In the genomic region with DNA sequence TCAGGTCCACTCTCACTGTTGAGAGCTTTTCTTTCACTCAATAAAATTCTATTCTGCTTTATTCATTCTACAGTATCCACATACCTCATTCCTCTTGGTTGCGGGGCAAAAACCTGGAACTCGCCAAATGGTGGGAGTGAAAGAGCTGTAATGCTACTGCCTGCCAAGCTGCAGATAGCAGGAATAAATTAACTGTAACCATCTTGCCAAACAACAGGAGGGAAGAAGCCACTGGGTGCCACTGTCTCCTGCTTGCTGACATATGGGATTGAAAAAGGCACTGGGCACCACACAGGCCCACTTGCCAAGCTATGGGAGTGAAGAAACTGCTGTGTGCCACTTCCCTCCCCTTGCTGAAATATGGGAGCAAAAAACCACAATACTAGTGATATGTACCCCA, we compare ENCODE assay signal across 33 cellular contexts.
"Had no signal": no experiment of that assay in that cellular context is flagged by ENCODE, and none has a peak within 500 bp of the region (broad histone marks: within the 10 kb centered on the region; RNA-seq: fewer than 3 reads in every experiment).

No MANE protein-coding gene starts in this region.

- DNase-seq: Karpas-422, Kasumi-1, MG63, MM.1S, MV-4-11, NCI-H1048, NCI-H1092, NCI-H1092 treated with DMSO at 0.1 percent for 48 hours, NCI-H1105, NCI-H1105 treated with DMSO at 0.1 percent for 48 hours, NCI-H1417, NCI-H1417 treated with DMSO at 0.1 percent for 48 hours, NCI-H1436, NCI-H1436 treated with DMSO at 0.1 percent for 48 hours, NCI-H146, NCI-H1694, NCI-H1694 treated with DMSO at 0.1 percent for 48 hours, NCI-H187, NCI-H187 treated with DMSO at 0.1 percent for 48 hours, NCI-H1930, NCI-H2029, NCI-H2029 treated with DMSO at 0.1 percent for 48 hours, NCI-H2081, NCI-H2081 treated with DMSO at 0.1 percent for 48 hours, NCI-H2107, NCI-H2171, NCI-H2171 treated with DMSO at 0.1 percent for 48 hours, NCI-H2227 treated with DMSO at 0.1 percent for 48 hours, NCI-H226, NCI-H345, NCI-H510A, NCI-H510A treated with DMSO at 0.1 percent for 48 hours, NCI-H524 had no signal
